In the genomic region with DNA sequence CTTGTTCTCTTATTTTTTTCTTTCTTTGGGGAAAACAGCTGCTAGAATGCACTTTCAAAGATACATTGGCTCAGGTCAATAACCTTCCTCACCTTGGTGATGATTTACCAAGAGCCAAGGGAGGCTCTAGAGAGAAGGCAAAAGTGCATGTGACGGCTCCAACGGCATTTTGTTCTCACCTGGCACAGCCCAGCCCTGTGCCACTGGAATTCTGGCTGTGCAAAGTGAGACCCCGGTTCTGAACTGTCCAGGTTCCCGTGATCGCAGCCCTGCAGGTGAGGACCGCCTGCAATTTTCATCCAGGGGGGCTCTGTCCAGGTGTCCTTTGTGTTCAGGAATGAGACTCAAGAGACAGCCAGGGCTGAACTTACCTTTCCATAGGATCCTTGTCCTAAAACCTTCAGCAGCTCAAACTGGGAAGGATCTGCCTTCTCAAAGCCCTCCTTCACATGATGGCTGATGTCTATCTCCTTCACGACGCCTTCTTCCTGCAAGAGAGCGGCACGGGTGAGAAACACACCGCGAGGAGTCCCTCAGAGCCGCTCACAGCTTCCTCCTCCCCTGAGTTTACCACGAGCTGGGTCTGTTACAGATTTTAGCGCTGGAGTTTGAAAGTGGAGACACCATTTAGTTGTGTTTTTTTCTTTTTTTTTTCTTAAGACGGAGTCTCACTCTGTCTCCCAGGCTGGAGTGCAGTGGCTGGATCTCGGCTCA, we compare ENCODE assay signal across 24 cellular contexts.
"Had no signal": no experiment of that assay in that cellular context is flagged by ENCODE, and none has a peak within 500 bp of the region (broad histone marks: within the 10 kb centered on the region; RNA-seq: fewer than 3 reads in every experiment).

No MANE protein-coding gene starts in this region.

- H3K4me1 ChIP-seq: foreskin keratinocyte, testis, tibial artery had no signal

- H3K36me3 ChIP-seq: prostate gland had no signal

- ATAC-seq: foreskin keratinocyte; gastroesophageal sphincter; heart left ventricle; left cardiac atrium; lower lobe of right lung; stimulated activated effector memory CD8-positive, alpha-beta T cell treated with anti-CD3 and anti-CD28 coated beads, Interleukin-12 subunit alpha, Interleukin-12 subunit beta, amount 100 ng/mL, for 72 hours; stimulated activated naive CD8-positive, alpha-beta T cell treated with anti-CD3 and anti-CD28 coated beads, Interleukin-15, Interleukin-2, amounts not matched to agents 100 U/mL and 50 U/mL, for 24 hours had no signal

- FAIRE-seq: endothelial cell of umbilical vein, islet of Langerhans had no signal

- H3K27me3 ChIP-seq: esophagus muscularis mucosa, foreskin keratinocyte, gastroesophageal sphincter, heart left ventricle, hepatocyte, right atrium auricular region, sigmoid colon, testis, tibial artery had no signal

- H3K4me3 ChIP-seq: coronary artery, esophagus muscularis mucosa, gastroesophageal sphincter, heart left ventricle, hepatocyte, left ventricle myocardium inferior, lower lobe of right lung, prostate gland, right atrium auricular region, sigmoid colon, testis, tibial artery had no signal

- DNase-seq: dermis blood vessel endothelial cell; effector memory CD4-positive, alpha-beta T cell; foreskin keratinocyte; heart left ventricle; left cardiac atrium; left ventricle myocardium inferior; lower lobe of right lung; nucleus accumbens; sigmoid colon; stimulated activated CD4-positive, alpha-beta T cell treated with anti-CD3 and anti-CD28 coated beads, Interleukin-2, amount 100 ng/mL, for 24 hours; stimulated activated CD4-positive, alpha-beta T cell treated with anti-CD3 and anti-CD28 coated beads, Interleukin-4, amount 100 ng/mL, for 24 hours; stimulated activated naive CD8-positive, alpha-beta T cell treated with anti-CD3 and anti-CD28 coated beads, Interleukin-15, Interleukin-2, amounts not matched to agents 100 U/mL and 50 U/mL, for 24 hours; substantia nigra; testis had no signal

- H3K9me3 ChIP-seq: esophagus muscularis mucosa, gastroesophageal sphincter, heart left ventricle, left ventricle myocardium inferior, lower lobe of right lung, prostate gland, right atrium auricular region, sigmoid colon, testis, tibial artery had no signal

- H3K27ac ChIP-seq: coronary artery, esophagus muscularis mucosa, foreskin keratinocyte, gastroesophageal sphincter, heart left ventricle, hepatocyte, left ventricle myocardium inferior, lower lobe of right lung, prostate gland, right atrium auricular region, sigmoid colon, testis, tibial artery had no signal

- H3K4me2 ChIP-seq: hepatocyte had no signal

- H2AFZ ChIP-seq: hepatocyte had no signal
